In genomic region chr10:86211691-86212390, GRCh38 we compare ENCODE assay signal across 17 cellular contexts.
"Had no signal": no experiment of that assay in that cellular context is flagged by ENCODE, and none has a peak within 500 bp of the region (broad histone marks: within the 10 kb centered on the region; RNA-seq: fewer than 3 reads in every experiment).

No MANE protein-coding gene starts in this region.

- H3K4me3 Mint-ChIP-seq: natural killer cell, neural progenitor cell had no signal

- H3K9me3 ChIP-seq: colonic mucosa, heart left ventricle, mucosa of descending colon, stomach, thoracic aorta had no signal

- H3K36me3 Mint-ChIP-seq: natural killer cell, neural progenitor cell had no signal

- H3K27ac Mint-ChIP-seq: natural killer cell, neural progenitor cell had no signal

- ATAC-seq: esophagus mucosa, heart left ventricle, left lobe of liver, mucosa of descending colon, natural killer cell, sciatic nerve had no signal

- H2AFZ ChIP-seq: neural progenitor cell had no signal

- H3K9ac ChIP-seq: neural progenitor cell had no signal

- H3K36me3 ChIP-seq: colonic mucosa, heart left ventricle, neural progenitor cell, stomach, thoracic aorta had no signal

- DNase-seq: cerebellar nuclear complex; colonic mucosa; effector CD4-positive, alpha-beta T cell; hippocampal formation; mucosa of descending colon; natural killer cell; occipital lobe; stimulated activated naive CD4-positive, alpha-beta T cell; stomach; substantia nigra; trophoblast cell had no signal

- H3K4me1 ChIP-seq: colonic mucosa, heart left ventricle, neural progenitor cell, stomach had no signal

- H3K9me3 Mint-ChIP-seq: natural killer cell, neural progenitor cell had no signal

- H3K27ac ChIP-seq: colonic mucosa, heart left ventricle, neural progenitor cell, stomach, thoracic aorta had no signal

- H3K27me3 ChIP-seq: colonic mucosa, heart left ventricle, neural progenitor cell, stomach had no signal

- H3K4me1 Mint-ChIP-seq: natural killer cell had no signal

- H3K4me3 ChIP-seq: colonic mucosa, heart left ventricle, mucosa of descending colon, neural progenitor cell, stomach, thoracic aorta had no signal

- H3K4me2 ChIP-seq: neural progenitor cell had no signal
